Comparison of ENCODE assay signal across 8 cellular contexts in the genomic region with DNA sequence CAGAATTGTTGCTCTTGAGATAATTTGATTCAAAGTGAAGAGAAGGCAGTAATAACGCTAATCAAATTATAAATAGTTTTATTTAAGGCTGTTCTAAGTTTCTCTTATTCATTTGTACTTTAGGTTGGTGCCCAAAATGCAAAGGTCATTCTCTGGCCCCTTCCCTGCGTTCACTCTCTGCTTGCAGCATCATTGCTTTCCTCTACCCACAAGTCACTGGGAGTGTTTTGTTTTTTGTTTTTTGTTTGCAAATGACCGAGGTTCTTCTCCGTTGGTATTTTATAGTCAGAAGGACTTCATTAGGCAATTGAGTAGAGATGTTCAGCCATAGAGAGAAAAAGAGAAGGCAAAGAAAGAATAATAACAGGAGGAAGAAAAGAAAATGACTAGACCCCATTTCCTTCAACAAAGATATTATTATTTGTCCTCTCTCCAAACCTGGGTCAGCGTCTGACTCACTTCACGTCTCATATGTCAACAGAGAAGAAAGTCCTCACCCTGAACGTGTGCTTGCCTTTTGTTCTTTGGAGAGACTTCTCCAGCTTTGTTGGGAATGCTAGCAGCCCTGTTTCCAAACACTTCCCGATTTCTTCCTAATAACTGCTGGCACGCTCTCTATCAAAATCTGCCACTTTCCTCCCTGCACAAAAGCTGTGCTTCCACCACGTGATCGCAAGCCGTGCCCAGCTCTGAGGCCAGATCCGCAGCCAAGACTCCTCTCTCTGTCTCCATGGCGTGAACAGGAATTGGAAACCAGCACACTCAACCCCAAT.
DNase-seq lines count a peak whose midpoint lies in the region; ATAC-seq and TF ChIP-seq lines count a peak whose summit lies in the region.

No MANE protein-coding gene starts in this region.

- H3K14ac ChIP-seq in H9 (ENCODE audit: insufficient read depth, low read length): peak overlapping the region; percentile 32; the same call in 1 of the 2 replicates

- no peaks in the 10 kb centered on the region for H3K79me1 ChIP-seq in H9 (ENCODE audit: insufficient read depth, low read depth, low read length, poor library complexity, severe bottlenecking)

- no peaks in the 10 kb centered on the region for H3K9me3 Mint-ChIP-seq in H9

- H3K4me1 Mint-ChIP-seq in H9: peaks cover 14 to 15% of the 10 kb centered on the region in 2 experiments

- no peaks in the 10 kb centered on the region for H3K36me3 Mint-ChIP-seq in H9 (ENCODE audit: insufficient read depth in 1 of 3, low read depth in 3 of 3)

- no peak overlapping the region for H2BK20ac ChIP-seq in H9 (ENCODE audit: low read depth, low read length, poor library complexity, severe bottlenecking)

- H2AFZ ChIP-seq in H9 (ENCODE audit: low read length) (peak overlapping the region; percentile 99), smooth muscle cell (ENCODE audit: low read depth) (peak overlapping the region; percentile 89)

- H2BK15ac ChIP-seq in H9 (ENCODE audit: low read depth, low read length): no peak overlapping the region

- DNase-seq in H9 (no peak), adipocyte (ENCODE audit: low read depth) (peak; percentile 55), smooth muscle cell (lab: John Stamatoyannopoulos, UW; ENCODE audit: unreplicated experiment) (no peak), GM19240 (ENCODE audit: insufficient read length, low spot score) (no peak)
- DNase-seq in NK-92 treated with Interleukin-12 subunit alpha and Interleukin-12 subunit beta, amount 100 ng/mL, for 24 hours (lab: John Stamatoyannopoulos, UW): no peak
- no peak for DNase-seq in activated CD8-positive, alpha-beta memory T cell treated with anti-CD3 and anti-CD28 coated beads for 24 hours

- H3K79me2 ChIP-seq in H9 (ENCODE audit: insufficient read depth, low read length) (no peaks in the 10 kb centered on the region), smooth muscle cell (ENCODE audit: low read depth) (no peaks in the 10 kb centered on the region)

- WGBS in H9 (ENCODE audit: extremely low coverage, insufficient read length, low lambda C conversion rate): no CpG with 5 or more reads among the region's 14 CpGs
- 39% methylated on average over 14 of the region's 14 CpGs for WGBS in smooth muscle cell (ENCODE audit: low lambda C conversion rate)

- H3K23ac ChIP-seq in H9 (ENCODE audit: insufficient read length, low read depth, low read length): no peak overlapping the region

- peak overlapping the region; percentile 52 to 64 for H3K4me3 Mint-ChIP-seq in H9

- H3K4ac ChIP-seq in H9 (ENCODE audit: low read depth, low read length): no peak overlapping the region

- no peak overlapping the region for H2BK120ac ChIP-seq in H9 (ENCODE audit: low read depth, low read length, poor library complexity, severe bottlenecking)

- peak overlapping the region; percentile 67 for H2BK12ac ChIP-seq in H9 (ENCODE audit: insufficient read length, low read depth, low read length)

- H4K5ac ChIP-seq in H9 (ENCODE audit: insufficient read length, low read depth, low read length): no peak overlapping the region

- TF ChIP-seq CTCF in H9 (conservative IDR thresholded peaks at IDR 0.05) (no peak), smooth muscle cell (IDR thresholded peaks at IDR 0.05; ENCODE audit: borderline replicate concordance, insufficient read depth, poor library complexity, severe bottlenecking) (no peak)

- H4K8ac ChIP-seq in H9 (replicated peaks; ENCODE audit: insufficient read length, low read depth, low read length): no peak overlapping the region

- no peak overlapping the region for H3K9ac ChIP-seq in H9 (ENCODE audit: extremely low read depth, insufficient read length, low read length)
- H3K9ac ChIP-seq in adipocyte (ENCODE audit: low read length): peak overlapping the region; percentile 68
- H3K9ac ChIP-seq in iPS-15b (ENCODE audit: low read depth, low read length): no peak overlapping the region
- no peak overlapping the region for H3K9ac ChIP-seq in smooth muscle cell (ENCODE audit: low read depth)

- no peak overlapping the region for H3K56ac ChIP-seq in H9 (ENCODE audit: insufficient read length, low read depth, low read length)

- H3K9me3 ChIP-seq in H9 (ENCODE audit: control insufficient read depth, low read depth, low read length) (no peaks in the 10 kb centered on the region), adipocyte (ENCODE audit: control insufficient read depth, low read length) (no peaks in the 10 kb centered on the region), iPS-15b (ENCODE audit: control insufficient read depth, insufficient read depth, low read length) (no peaks in the 10 kb centered on the region), smooth muscle cell (replicated peaks; ENCODE audit: low read depth) (no peaks in the 10 kb centered on the region)

- H3K36me3 ChIP-seq in adipocyte (ENCODE audit: control insufficient read depth, insufficient read depth, low read length, severe bottlenecking): peaks cover 5% of the 10 kb centered on the region
- no peaks in the 10 kb centered on the region for H3K36me3 ChIP-seq in iPS-15b (ENCODE audit: control insufficient read depth, insufficient read depth, low read length)
- no peaks in the 10 kb centered on the region for H3K36me3 ChIP-seq in smooth muscle cell (ENCODE audit: low read depth)

- H3K4me1 ChIP-seq in H9 (ENCODE audit: insufficient read depth, low read length) (peaks cover 4% of the 10 kb centered on the region; the same call in 1 of the 2 replicates), adipocyte (ENCODE audit: control insufficient read depth, insufficient read depth, low read length) (peaks cover 55% of the 10 kb centered on the region), iPS-15b (ENCODE audit: control insufficient read depth, insufficient read depth, low read length) (peaks cover 9% of the 10 kb centered on the region), smooth muscle cell (ENCODE audit: low read depth) (peaks cover 9% of the 10 kb centered on the region)

- peak overlapping the region; percentile 60 for H3K4me2 ChIP-seq in H9 (ENCODE audit: insufficient read depth, insufficient read length, low read length)
- peak overlapping the region; percentile 81 for H3K4me2 ChIP-seq in smooth muscle cell

- peak overlapping the region; percentile 67 for H3K4me3 ChIP-seq in adipocyte (ENCODE audit: low read length)
- peak overlapping the region; percentile 38 for H3K4me3 ChIP-seq in iPS-15b (ENCODE audit: low read depth, low read length)
- peak overlapping the region; percentile 42 for H3K4me3 ChIP-seq in smooth muscle cell

- H3K27ac Mint-ChIP-seq in H9: peak overlapping the region in 1 of 3 experiments; percentile 46; a peak in 3 of 7 replicates

- no peaks in the 10 kb centered on the region for H4K20me1 ChIP-seq in H9 (ENCODE audit: control insufficient read depth, insufficient read depth, insufficient read length)
- no peaks in the 10 kb centered on the region for H4K20me1 ChIP-seq in smooth muscle cell (ENCODE audit: low read depth)

- peaks cover 8% of the 10 kb centered on the region for H3K27me3 Mint-ChIP-seq in H9 (ENCODE audit: low read depth)

- H3T11ph ChIP-seq in H9 (ENCODE audit: low read length): no peak overlapping the region

- H3K18ac ChIP-seq in H9 (ENCODE audit: insufficient read length, low read depth, low read length): no peak overlapping the region

- no peak for ATAC-seq in GM18511 (IDR thresholded peaks at IDR 0.05; ENCODE audit: unreplicated experiment)

- no peak overlapping the region for H2AK5ac ChIP-seq in H9 (ENCODE audit: insufficient read length, low read length)

- H4K91ac ChIP-seq in H9 (ENCODE audit: insufficient read length, low read depth, low read length): no peak overlapping the region

- H3K27me3 ChIP-seq in H9 (ENCODE audit: insufficient read depth, low read length) (no peaks in the 10 kb centered on the region), adipocyte (replicated peaks; ENCODE audit: control insufficient read depth, insufficient read depth, low read length) (no peaks in the 10 kb centered on the region), iPS-15b (ENCODE audit: control insufficient read depth, insufficient read depth, low read length) (no peaks in the 10 kb centered on the region), smooth muscle cell (ENCODE audit: low read depth) (no peaks in the 10 kb centered on the region)

- H3F3A ChIP-seq in smooth muscle cell (ENCODE audit: low read depth): no peaks in the 10 kb centered on the region

- H3K23me2 ChIP-seq in H9 (ENCODE audit: insufficient read length, low read depth, low read length, poor library complexity, severe bottlenecking): no peaks in the 10 kb centered on the region

- no peak overlapping the region for H2BK5ac ChIP-seq in H9 (ENCODE audit: insufficient read length, low read length)

- H3K27ac ChIP-seq in H9 (ENCODE audit: insufficient read length, low read depth, low read length) (no peak overlapping the region), smooth muscle cell (ENCODE audit: low read depth) (no peak overlapping the region)
